8 cellular contexts compared by ENCODE assay signal in genomic region chr17:4249452-4250029, GRCh38. TPM values are rescaled to one million over a fixed set of nuclear protein-coding genes. Genes with fewer than 3 reads are reported as not detected.
DNase-seq lines count a peak whose midpoint lies in the region; ATAC-seq and TF ChIP-seq lines count a peak whose summit lies in the region.

No MANE protein-coding gene starts in this region.

- H3K36me3 ChIP-seq in OCI-LY1 (ENCODE audit: insufficient read depth, low read length) (peaks cover 18% of the 10 kb centered on the region), neural progenitor cell (no peaks in the 10 kb centered on the region)

- no peak overlapping the region for H3K9ac ChIP-seq in OCI-LY1 (ENCODE audit: low read length)
- H3K9ac ChIP-seq in neural progenitor cell, result no peak overlapping the region

- H3K27ac Mint-ChIP-seq in chondrocyte (ENCODE audit: unreplicated experiment), result peak overlapping the region; percentile 77
- no peak overlapping the region for H3K27ac Mint-ChIP-seq in neural progenitor cell
- no peak overlapping the region for H3K27ac Mint-ChIP-seq in effector memory CD8-positive, alpha-beta T cell

- H4K20me1 ChIP-seq in OCI-LY1 (ENCODE audit: insufficient read depth, low read length), result no peaks in the 10 kb centered on the region
- H4K20me1 ChIP-seq in neural progenitor cell (ENCODE audit: low read depth), result peaks cover 69% of the 10 kb centered on the region

- TF ChIP-seq CTCF in GM12875 (IDR thresholded peaks at IDR 0.05; ENCODE audit: borderline replicate concordance, insufficient read depth, low read depth, low read length), result peak; percentile 41; the same call in 1 of the 2 replicates
- peak; percentile 41 for TF ChIP-seq CTCF in OCI-LY1 (IDR thresholded peaks at IDR 0.05; ENCODE audit: low read length)
- TF ChIP-seq CTCF in chondrocyte (IDR thresholded peaks at IDR 0.05), result peak; percentile 83
- peak; percentile 70 for TF ChIP-seq CTCF in neural progenitor cell (IDR thresholded peaks at IDR 0.05)

- peak; percentile 62 for DNase-seq in ACHN
- no peak for DNase-seq in chondrocyte (ENCODE audit: low spot score)
- peak; percentile 61 for DNase-seq in neural progenitor cell (ENCODE audit: low spot score)
- no peak for DNase-seq in effector memory CD8-positive, alpha-beta T cell

- H3K36me3 Mint-ChIP-seq in chondrocyte (ENCODE audit: low read depth) (no peaks in the 10 kb centered on the region), neural progenitor cell (peaks cover 18% of the 10 kb centered on the region)
- H3K36me3 Mint-ChIP-seq in effector memory CD8-positive, alpha-beta T cell (ENCODE audit: insufficient read depth), result peaks cover 7% of the 10 kb centered on the region

- H3F3A ChIP-seq in OCI-LY1 (ENCODE audit: insufficient read depth, low read length), result no peaks in the 10 kb centered on the region
- no peaks in the 10 kb centered on the region for H3F3A ChIP-seq in neural progenitor cell (ENCODE audit: low read depth)

- H3K4me3 Mint-ChIP-seq in chondrocyte (ENCODE audit: unreplicated experiment), result no peak overlapping the region
- H3K4me3 Mint-ChIP-seq in neural progenitor cell, result no peak overlapping the region
- H3K4me3 Mint-ChIP-seq in effector memory CD8-positive, alpha-beta T cell, result no peak overlapping the region

- no peaks in the 10 kb centered on the region for H3K27me3 Mint-ChIP-seq in chondrocyte (ENCODE audit: low read depth)
- no peaks in the 10 kb centered on the region for H3K27me3 Mint-ChIP-seq in neural progenitor cell (ENCODE audit: insufficient read depth, low read depth)
- H3K27me3 Mint-ChIP-seq in effector memory CD8-positive, alpha-beta T cell, result no peaks in the 10 kb centered on the region

- H3K4me1 Mint-ChIP-seq in chondrocyte (ENCODE audit: low read depth) (peaks cover 33% of the 10 kb centered on the region), neural progenitor cell (no peaks in the 10 kb centered on the region)
- peaks cover 21 to 54% of the 10 kb centered on the region in 2 donors for H3K4me1 Mint-ChIP-seq in effector memory CD8-positive, alpha-beta T cell (ENCODE audit: low read depth in 2 of 2)

- H3K79me2 ChIP-seq in OCI-LY1 (ENCODE audit: insufficient read depth, low read length) (peaks cover 81% of the 10 kb centered on the region), neural progenitor cell (ENCODE audit: low read depth) (peaks cover 100% of the 10 kb centered on the region)

- H3K27ac ChIP-seq in OCI-LY1 (ENCODE audit: low read depth, low read length, poor library complexity, severe bottlenecking) (no peak overlapping the region), neural progenitor cell (no peak overlapping the region)

- H3K9me3 Mint-ChIP-seq in chondrocyte (ENCODE audit: low read depth) (no peaks in the 10 kb centered on the region), neural progenitor cell (peaks cover 5% of the 10 kb centered on the region)
- no peaks in the 10 kb centered on the region for H3K9me3 Mint-ChIP-seq in effector memory CD8-positive, alpha-beta T cell

- H3K9me2 ChIP-seq in OCI-LY1 (ENCODE audit: low read depth, low read length), result no peaks in the 10 kb centered on the region

- no peaks in the 10 kb centered on the region for H3K9me3 ChIP-seq in OCI-LY1 (ENCODE audit: low read length)
- H3K9me3 ChIP-seq in neural progenitor cell (ENCODE audit: low read depth), result no peaks in the 10 kb centered on the region

- no peak overlapping the region for H3K4me2 ChIP-seq in OCI-LY1 (ENCODE audit: low read length)
- no peak overlapping the region for H3K4me2 ChIP-seq in neural progenitor cell

- H2AFZ ChIP-seq in OCI-LY1 (ENCODE audit: low read length) (no peak overlapping the region), neural progenitor cell (replicated peaks) (no peak overlapping the region)

- in situ Hi-C loops in ACHN (cut with HindIII; ENCODE audit: low pct_ligation_motif_present, low pct_unique_long_range_greater_than_20kb, low sequenced_read_pairs), result no loop called here

- H3K27me3 ChIP-seq in OCI-LY1 (ENCODE audit: insufficient read depth, low read length) (no peaks in the 10 kb centered on the region), neural progenitor cell (no peaks in the 10 kb centered on the region)

- no peak for ATAC-seq in GM21737 (IDR thresholded peaks at IDR 0.05; ENCODE audit: unreplicated experiment)
- no peak for ATAC-seq in effector memory CD8-positive, alpha-beta T cell (replicated peaks)
- no peak for ATAC-seq in HG02610 (IDR thresholded peaks at IDR 0.05; ENCODE audit: unreplicated experiment)

- no peaks in the 10 kb centered on the region for H3K4me1 ChIP-seq in OCI-LY1 (ENCODE audit: insufficient read depth, low read length, severe bottlenecking)
- peaks cover 9% of the 10 kb centered on the region for H3K4me1 ChIP-seq in neural progenitor cell

- no peak overlapping the region for H3K4me3 ChIP-seq in GM12875 (ENCODE audit: low read depth, low read length)
- no peak overlapping the region for H3K4me3 ChIP-seq in OCI-LY1 (ENCODE audit: low read depth, low read length, poor library complexity, severe bottlenecking)
- H3K4me3 ChIP-seq in neural progenitor cell, result no peak overlapping the region

RNA-seq across cellular contexts. Expression of gene ANKFY1, which starts 14.2 kb away (rescaled TPM):
- total RNA-seq in chondrocyte (44.7 to 50.1 TPM (median 45.7 TPM) in 3 replicates), neural progenitor cell (ENCODE audit: low replicate concordance) (39.3 and 39.8 TPM in 2 replicates)

Comparison
In these comparisons a context has a peak if more than half of its experiments do, and no peak if none do; other contexts are left out.
1. DNase-seq: peak in ACHN (single experiment) and neural progenitor cell (single experiment); none in chondrocyte (single experiment) and effector memory CD8-positive, alpha-beta T cell (0 of 3).
2. Peak in every context shown above with its lines, with median percentiles within 50 percentile points of each other: CTCF ChIP-seq.